ENCODE assay signal across 8 cellular contexts in the genomic region with DNA sequence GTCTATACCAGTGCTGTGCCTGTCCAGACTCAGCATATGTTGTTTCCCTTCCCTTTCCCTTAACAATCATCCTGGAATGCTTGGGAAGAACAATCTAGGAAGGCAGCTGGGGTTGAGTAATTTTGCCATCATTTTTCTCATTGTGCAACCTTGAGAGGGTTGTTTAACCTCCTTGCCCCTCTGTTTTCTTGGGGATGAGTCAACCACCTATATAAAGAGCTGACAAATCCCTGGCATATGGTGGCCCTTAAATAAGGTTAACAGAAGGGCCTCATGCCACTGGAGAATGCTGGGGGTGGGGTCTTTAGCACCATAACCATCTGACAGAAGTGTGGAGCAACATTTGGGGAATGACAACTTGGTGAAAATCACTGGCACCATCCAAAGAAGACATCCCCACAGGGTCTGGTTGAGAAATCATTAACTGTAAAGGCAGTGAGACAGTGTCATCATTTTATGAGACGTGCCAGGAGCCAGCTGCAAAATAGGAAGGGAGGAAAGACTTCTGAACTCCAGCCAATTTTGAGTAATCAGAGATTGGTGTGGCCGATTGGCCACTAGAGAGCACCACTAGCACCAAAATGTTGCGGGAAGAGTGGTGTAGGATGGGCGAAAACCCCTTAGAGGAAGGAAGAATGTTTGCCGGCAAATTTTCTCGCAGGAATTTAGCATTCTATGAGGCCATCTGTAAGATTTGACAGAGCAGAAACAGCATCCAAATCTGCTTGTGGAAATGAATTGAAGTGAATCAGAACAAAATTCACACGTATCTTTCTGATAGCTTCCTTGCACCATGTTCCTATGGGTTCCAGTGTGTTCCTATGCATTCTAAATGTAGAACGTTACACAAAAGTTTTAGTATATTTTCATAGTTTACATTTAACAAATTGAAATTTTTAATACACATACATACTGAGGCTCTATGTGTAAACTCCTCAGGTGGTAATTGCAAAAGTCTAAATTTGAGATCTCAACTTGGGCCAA.
DNase-seq lines count a peak whose midpoint lies in the region; ATAC-seq and TF ChIP-seq lines count a peak whose summit lies in the region.

No MANE protein-coding gene starts in this region.

- no peak overlapping the region for H2AFZ ChIP-seq in OCI-LY3 (ENCODE audit: low read depth, low read length)

- H3K27me3 ChIP-seq in OCI-LY3 (ENCODE audit: low read depth, low read length) = no peaks in the 10 kb centered on the region

- no peak overlapping the region for H3K4me3 Mint-ChIP-seq in naive thymus-derived CD8-positive, alpha-beta T cell

- no peak overlapping the region for H3K27ac ChIP-seq in OCI-LY3 (ENCODE audit: low read length)

- in situ Hi-C loops in GM13977 (cut with MboI; ENCODE audit: low pct_unique_long_range_greater_than_20kb, low sequenced_read_pairs, unreplicated experiment) = no loop called here

- H3K9ac ChIP-seq in OCI-LY3 (ENCODE audit: low read length) = no peak overlapping the region

- DNase-seq in GM13977 (ENCODE audit: low spot score) (no peak), fibroblast of the conjunctiva (ENCODE audit: low read depth) (peak; percentile 91), sciatic nerve (ENCODE audit: low spot score) (no peak), SW 1271 (lab: John Stamatoyannopoulos, UW) (no peak), NCI-H1105 treated with DMSO at 0.1 percent for 48 hours (lab: John Stamatoyannopoulos, UW) (no peak)
- DNase-seq in naive thymus-derived CD8-positive, alpha-beta T cell = no peak

- no peaks in the 10 kb centered on the region for H3K36me3 ChIP-seq in OCI-LY3 (replicated peaks; ENCODE audit: low read depth, low read length)

- POLR2A ChIA-PET in naive thymus-derived CD8-positive, alpha-beta T cell (lab: Charles Lee) = no interaction called here

- H3K4me1 Mint-ChIP-seq in naive thymus-derived CD8-positive, alpha-beta T cell = peaks cover 0 to 2% (median 0%) of the 10 kb centered on the region in 4 donors

- no peaks in the 10 kb centered on the region for H3K36me3 Mint-ChIP-seq in naive thymus-derived CD8-positive, alpha-beta T cell

- H3K9me3 Mint-ChIP-seq in naive thymus-derived CD8-positive, alpha-beta T cell = peaks cover 0 to 8% (median 0%) of the 10 kb centered on the region in 9 donors

- peaks cover under 1% of the 10 kb centered on the region; the same call in 1 of the 2 replicates for H3K4me1 ChIP-seq in OCI-LY3 (ENCODE audit: low read length)

- TF ChIP-seq CTCF in GM13977 (IDR thresholded peaks at IDR 0.05; ENCODE audit: extremely low read depth, insufficient read depth, missing control alignments) = peak; percentile 15
- peak; percentile 10; the same call in 1 of the 2 replicates for TF ChIP-seq CTCF in OCI-LY3 (IDR thresholded peaks at IDR 0.05; ENCODE audit: low read depth, low read length)

- H3K4me3 ChIP-seq in OCI-LY3 (ENCODE audit: low read length) = no peak overlapping the region

- H3K4me2 ChIP-seq in OCI-LY3 (ENCODE audit: low read length) = no peak overlapping the region

- no peaks in the 10 kb centered on the region for H4K20me1 ChIP-seq in OCI-LY3 (ENCODE audit: insufficient read depth, low read length)

- H3K27ac Mint-ChIP-seq in naive thymus-derived CD8-positive, alpha-beta T cell = no peak overlapping the region

- H3K9me3 ChIP-seq in OCI-LY3 (ENCODE audit: insufficient read depth, low read length) = no peaks in the 10 kb centered on the region

- intact Hi-C loops in sciatic nerve (cut with DNase I) = no loop called here

- ATAC-seq in sciatic nerve = peak; percentile 79
- no peak for ATAC-seq in HG02885 (IDR thresholded peaks at IDR 0.05; ENCODE audit: poor library complexity, unreplicated experiment)
- ATAC-seq in naive thymus-derived CD8-positive, alpha-beta T cell = no peak

- no peaks in the 10 kb centered on the region for H3K79me2 ChIP-seq in OCI-LY3 (ENCODE audit: low read length)

- H3K27me3 Mint-ChIP-seq in naive thymus-derived CD8-positive, alpha-beta T cell = peaks cover 7 to 56% (median 34%) of the 10 kb centered on the region in 5 donors
